In genomic region chr18:23106575-23106974, GRCh38 we compare ENCODE assay signal across 8 cellular contexts. TPM values are rescaled to one million over a fixed set of nuclear protein-coding genes. Genes with fewer than 3 reads are reported as not detected.
DNase-seq lines count a peak whose midpoint lies in the region; ATAC-seq and TF ChIP-seq lines count a peak whose summit lies in the region.

No MANE protein-coding gene starts in this region.

- H3K27ac Mint-ChIP-seq in activated CD8-positive, alpha-beta T cell treated with anti-CD3 and anti-CD28 coated beads for 36 hours, result no peak overlapping the region

- peak; percentile 85 for TF ChIP-seq EP300 in Ishikawa (IDR thresholded peaks at IDR 0.05; ENCODE audit: borderline replicate concordance)

- TF ChIP-seq RAD21 in Ishikawa (IDR thresholded peaks at IDR 0.05; ENCODE audit: low read depth), result no peak

- H3K27me3 Mint-ChIP-seq in activated CD8-positive, alpha-beta T cell treated with anti-CD3 and anti-CD28 coated beads for 36 hours, result no peaks in the 10 kb centered on the region

- DNase-seq in AG04450 (ENCODE audit: low read depth, low spot score), result peak; percentile 63
- peak; percentile 94 for DNase-seq in astrocyte of the hippocampus (ENCODE audit: low read depth, low spot score)
- peak; percentile 25 to 83 for DNase-seq in lung microvascular endothelial cell (ENCODE audit: low read depth in 2 of 2)
- no peak for DNase-seq in GOT3 (lab: John Stamatoyannopoulos, UW)
- DNase-seq in activated CD8-positive, alpha-beta T cell treated with anti-CD3 and anti-CD28 coated beads for 36 hours, result no peak
- DNase-seq in retina, result no peak

- POLR2A ChIA-PET in AG04450 (lab: Yijun Ruan, JAX), result interaction anchor here (0.6 to 1.6 kb wide), 2 partner anchors 9 to 83 kb away, joined by 8 to 11 read pairs; no protein-coding TSS in a partner anchor
- POLR2A ChIA-PET in activated CD8-positive, alpha-beta T cell treated with anti-CD3 and anti-CD28 coated beads for 36 hours (lab: Charles Lee), result no interaction called here

- no peaks in the 10 kb centered on the region for H3K9me3 Mint-ChIP-seq in activated CD8-positive, alpha-beta T cell treated with anti-CD3 and anti-CD28 coated beads for 36 hours

- H3K4me1 Mint-ChIP-seq in activated CD8-positive, alpha-beta T cell treated with anti-CD3 and anti-CD28 coated beads for 36 hours (ENCODE audit: low read depth), result peaks cover 3% of the 10 kb centered on the region

- TF ChIP-seq CTCF in AG04450 (IDR thresholded peaks at IDR 0.05; ENCODE audit: low read depth, low read length), result no peak
- no peak for TF ChIP-seq CTCF in activated CD8-positive, alpha-beta T cell treated with anti-CD3 and anti-CD28 coated beads for 36 hours (IDR thresholded peaks at IDR 0.05)

- no peaks in the 10 kb centered on the region for H3K27me3 ChIP-seq in AG04450 (ENCODE audit: control insufficient read depth, insufficient read depth, low read length)

- H3K9me3 ChIP-seq in AG04450 (ENCODE audit: control insufficient read depth, insufficient read depth, low read length), result peaks cover 3% of the 10 kb centered on the region; the same call in 1 of the 2 replicates

- intact Hi-C loops in activated CD8-positive, alpha-beta T cell treated with anti-CD3 and anti-CD28 coated beads for 36 hours (cut with micrococcal nuclease), result no loop called here

- no peak for ATAC-seq in HG03135 (IDR thresholded peaks at IDR 0.05; ENCODE audit: unreplicated experiment)
- no peak for ATAC-seq in activated CD8-positive, alpha-beta T cell treated with anti-CD3 and anti-CD28 coated beads for 36 hours

- H3K4me3 ChIP-seq in AG04450 (ENCODE audit: low read depth, low read length), result no peak overlapping the region

- no peak overlapping the region for H3K4me3 Mint-ChIP-seq in activated CD8-positive, alpha-beta T cell treated with anti-CD3 and anti-CD28 coated beads for 36 hours

- H3K27ac ChIP-seq in AG04450 (ENCODE audit: low read depth, low read length), result peak overlapping the region; percentile 12

- no peaks in the 10 kb centered on the region for H3K36me3 Mint-ChIP-seq in activated CD8-positive, alpha-beta T cell treated with anti-CD3 and anti-CD28 coated beads for 36 hours (ENCODE audit: low read depth)

- CTCF ChIA-PET in AG04450 (lab: Charles Lee), result interaction anchor here (2.2 kb wide), 1 partner anchor 25 kb away, joined by 7 read pairs; no protein-coding TSS in a partner anchor
- CTCF ChIA-PET in activated CD8-positive, alpha-beta T cell treated with anti-CD3 and anti-CD28 coated beads for 36 hours (lab: Charles Lee), result interaction anchor here (1.3 kb wide), 1 partner anchor 10 kb away, joined by 3 read pairs; no protein-coding TSS in a partner anchor

TF ChIP-seq in Ishikawa, 13 proteins besides CTCF, POLR2A, EP300 and RAD21:
- TF ChIP-seq EGR1 (IDR thresholded peaks at IDR 0.05), result no peak
- TF ChIP-seq YY1 (IDR thresholded peaks at IDR 0.05; ENCODE audit: low read depth), result no peak
- TF ChIP-seq TEAD4 (IDR thresholded peaks at IDR 0.05), result peak; percentile 87
- TF ChIP-seq TAF1 (IDR thresholded peaks at IDR 0.05; ENCODE audit: low read depth), result no peak
- TF ChIP-seq CREB1 (IDR thresholded peaks at IDR 0.05; ENCODE audit: low read depth), result no peak
- TF ChIP-seq FOXM1 (IDR thresholded peaks at IDR 0.05; ENCODE audit: borderline replicate concordance, low read depth), result peak; percentile 50; the same call in 1 of the 2 replicates
- no peak for TF ChIP-seq REST (IDR thresholded peaks at IDR 0.05; ENCODE audit: low read depth)
- no peak for TF ChIP-seq CEBPB (IDR thresholded peaks at IDR 0.05)
- TF ChIP-seq, protein P1, sequence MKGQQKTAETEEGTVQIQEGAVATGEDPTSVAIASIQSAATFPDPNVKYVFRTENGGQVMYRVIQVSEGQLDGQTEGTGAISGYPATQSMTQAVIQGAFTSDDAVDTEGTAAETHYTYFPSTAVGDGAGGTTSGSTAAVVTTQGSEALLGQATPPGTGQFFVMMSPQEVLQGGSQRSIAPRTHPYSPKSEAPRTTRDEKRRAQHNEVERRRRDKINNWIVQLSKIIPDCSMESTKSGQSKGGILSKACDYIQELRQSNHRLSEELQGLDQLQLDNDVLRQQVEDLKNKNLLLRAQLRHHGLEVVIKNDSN (IDR thresholded peaks at IDR 0.05), result 0 out of 2 replicates have a peak, but pooled peaks have one; percentile 14
- peak; percentile 70 for TF ChIP-seq NFIC (IDR thresholded peaks at IDR 0.05)
- TF ChIP-seq ZBTB7A (IDR thresholded peaks at IDR 0.05; ENCODE audit: low read depth), result no peak
- TF ChIP-seq MAX (IDR thresholded peaks at IDR 0.05), result 0 out of 2 replicates have a peak, but pooled peaks have one; percentile 6
- peak; percentile 76 for TF ChIP-seq TCF12 (IDR thresholded peaks at IDR 0.05; ENCODE audit: low read depth)

RNA-seq across cellular contexts. Expression of gene CABLES1, which starts 28.7 kb away (rescaled TPM):
- 25.7 and 29.6 TPM in 2 replicates for polyA plus RNA-seq in AG04450 (2011; rRNA removed)
- 24.5 TPM in 2 replicates for polyA minus RNA-seq in AG04450 (2011; rRNA and poly(A)+ RNA removed)
- total RNA-seq in lung microvascular endothelial cell, result 29.9 and 74.8 TPM in 2 replicates
- total RNA-seq in activated CD8-positive, alpha-beta T cell treated with anti-CD3 and anti-CD28 coated beads for 36 hours, result 1 to 10 TPM; 1.8 to 2.0 TPM

Comparison
In these comparisons a context has a peak if more than half of its experiments do, and no peak if none do; other contexts are left out.
1. DNase-seq: peak in AG04450 (single experiment), astrocyte of the hippocampus (single experiment) and lung microvascular endothelial cell (2 of 2); none in GOT3 (single experiment), activated CD8-positive, alpha-beta T cell treated with anti-CD3 and anti-CD28 coated beads for 36 hours (single experiment) and retina (single experiment).
2. RNA of gene CABLES1, which starts 28.7 kb away (total RNA-seq): 29.9 to 74.8 TPM in lung microvascular endothelial cell; 1.8 to 2.0 TPM in activated CD8-positive, alpha-beta T cell treated with anti-CD3 and anti-CD28 coated beads for 36 hours; every median in the first group is over 10 times any median in the second.